In the genomic region with DNA sequence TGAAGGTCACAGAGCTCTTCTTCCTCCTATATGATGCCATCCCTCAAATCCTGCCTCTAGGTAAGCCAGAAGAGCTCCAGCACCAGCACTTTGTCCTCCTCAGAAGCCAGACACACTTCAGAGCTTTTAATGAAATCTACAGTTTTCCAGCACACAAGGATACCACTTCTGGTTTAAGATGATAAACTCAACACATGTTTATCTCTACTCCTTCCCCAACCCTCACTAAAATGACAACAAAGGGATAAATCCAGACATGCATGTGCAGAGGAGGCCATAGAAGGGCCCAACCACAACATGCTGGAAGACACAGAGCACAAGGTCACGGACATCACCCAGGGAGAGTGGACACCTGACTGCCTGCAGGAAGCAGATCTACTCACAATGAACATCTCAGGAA, we compare ENCODE assay signal across 1 cellular context.
TF ChIP-seq lines count a peak whose summit lies in the region.

No MANE protein-coding gene starts in this region.

TF ChIP-seq in K562, 482 proteins besides CTCF, POLR2A, EP300 and RAD21 (continued from another document and continues in another):
- TF ChIP-seq, protein P1, sequence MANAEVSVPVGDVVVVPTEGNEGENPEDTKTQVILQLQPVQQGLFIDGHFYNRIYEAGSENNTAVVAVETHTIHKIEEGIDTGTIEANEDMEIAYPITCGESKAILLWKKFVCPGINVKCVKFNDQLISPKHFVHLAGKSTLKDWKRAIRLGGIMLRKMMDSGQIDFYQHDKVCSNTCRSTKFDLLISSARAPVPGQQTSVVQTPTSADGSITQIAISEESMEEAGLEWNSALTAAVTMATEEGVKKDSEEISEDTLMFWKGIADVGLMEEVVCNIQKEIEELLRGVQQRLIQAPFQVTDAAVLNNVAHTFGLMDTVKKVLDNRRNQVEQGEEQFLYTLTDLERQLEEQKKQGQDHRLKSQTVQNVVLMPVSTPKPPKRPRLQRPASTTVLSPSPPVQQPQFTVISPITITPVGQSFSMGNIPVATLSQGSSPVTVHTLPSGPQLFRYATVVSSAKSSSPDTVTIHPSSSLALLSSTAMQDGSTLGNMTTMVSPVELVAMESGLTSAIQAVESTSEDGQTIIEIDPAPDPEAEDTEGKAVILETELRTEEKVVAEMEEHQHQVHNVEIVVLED (CRISPR knock-in tag; IDR thresholded peaks at IDR 0.05) = no peak
- TF ChIP-seq, protein P2, sequence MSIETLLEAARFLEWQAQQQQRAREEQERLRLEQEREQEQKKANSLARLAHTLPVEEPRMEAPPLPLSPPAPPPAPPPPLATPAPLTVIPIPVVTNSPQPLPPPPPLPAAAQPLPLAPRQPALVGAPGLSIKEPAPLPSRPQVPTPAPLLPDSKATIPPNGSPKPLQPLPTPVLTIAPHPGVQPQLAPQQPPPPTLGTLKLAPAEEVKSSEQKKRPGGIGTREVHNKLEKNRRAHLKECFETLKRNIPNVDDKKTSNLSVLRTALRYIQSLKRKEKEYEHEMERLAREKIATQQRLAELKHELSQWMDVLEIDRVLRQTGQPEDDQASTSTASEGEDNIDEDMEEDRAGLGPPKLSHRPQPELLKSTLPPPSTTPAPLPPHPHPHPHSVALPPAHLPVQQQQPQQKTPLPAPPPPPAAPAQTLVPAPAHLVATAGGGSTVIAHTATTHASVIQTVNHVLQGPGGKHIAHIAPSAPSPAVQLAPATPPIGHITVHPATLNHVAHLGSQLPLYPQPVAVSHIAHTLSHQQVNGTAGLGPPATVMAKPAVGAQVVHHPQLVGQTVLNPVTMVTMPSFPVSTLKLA (conservative IDR thresholded peaks at IDR 0.05) = peak; percentile 43 to 79; a peak in 3 of 4 replicates
- TF ChIP-seq, protein P3, sequence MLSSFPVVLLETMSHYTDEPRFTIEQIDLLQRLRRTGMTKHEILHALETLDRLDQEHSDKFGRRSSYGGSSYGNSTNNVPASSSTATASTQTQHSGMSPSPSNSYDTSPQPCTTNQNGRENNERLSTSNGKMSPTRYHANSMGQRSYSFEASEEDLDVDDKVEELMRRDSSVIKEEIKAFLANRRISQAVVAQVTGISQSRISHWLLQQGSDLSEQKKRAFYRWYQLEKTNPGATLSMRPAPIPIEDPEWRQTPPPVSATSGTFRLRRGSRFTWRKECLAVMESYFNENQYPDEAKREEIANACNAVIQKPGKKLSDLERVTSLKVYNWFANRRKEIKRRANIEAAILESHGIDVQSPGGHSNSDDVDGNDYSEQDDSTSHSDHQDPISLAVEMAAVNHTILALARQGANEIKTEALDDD (IDR thresholded peaks at IDR 0.05) = no peak
- no peak for TF ChIP-seq ZNF778 (CRISPR knock-in tag; IDR thresholded peaks at IDR 0.05)
- TF ChIP-seq ETV1 (tag; conservative IDR thresholded peaks at IDR 0.05; ENCODE audit: low read depth) = no peak
- 0 out of 2 replicates have a peak, but pooled peaks have one; percentile 14 for TF ChIP-seq FOSL1 (tag; conservative IDR thresholded peaks at IDR 0.05)
- no peak for TF ChIP-seq NONO (IDR thresholded peaks at IDR 0.05; ENCODE audit: low read depth in 2 of 2, low read length in 1 of 2)
- TF ChIP-seq SIX5 (IDR thresholded peaks at IDR 0.05; ENCODE audit: borderline replicate concordance in 1 of 2, insufficient read depth in 1 of 2, low read depth in 1 of 2, low read length in 2 of 2) = no peak
- TF ChIP-seq IRF2 (CRISPR knock-in tag; IDR thresholded peaks at IDR 0.05) = no peak
- TF ChIP-seq ZNF766 (CRISPR knock-in tag; conservative IDR thresholded peaks at IDR 0.05) = peak; percentile 74
- TF ChIP-seq ZFP30 (CRISPR knock-in tag; IDR thresholded peaks at IDR 0.05; ENCODE audit: borderline replicate concordance) = no peak
- TF ChIP-seq DMBX1 (CRISPR knock-in tag; IDR thresholded peaks at IDR 0.05; ENCODE audit: borderline replicate concordance) = peak; percentile 46; the same call in 1 of the 2 replicates
- TF ChIP-seq, protein P4, sequence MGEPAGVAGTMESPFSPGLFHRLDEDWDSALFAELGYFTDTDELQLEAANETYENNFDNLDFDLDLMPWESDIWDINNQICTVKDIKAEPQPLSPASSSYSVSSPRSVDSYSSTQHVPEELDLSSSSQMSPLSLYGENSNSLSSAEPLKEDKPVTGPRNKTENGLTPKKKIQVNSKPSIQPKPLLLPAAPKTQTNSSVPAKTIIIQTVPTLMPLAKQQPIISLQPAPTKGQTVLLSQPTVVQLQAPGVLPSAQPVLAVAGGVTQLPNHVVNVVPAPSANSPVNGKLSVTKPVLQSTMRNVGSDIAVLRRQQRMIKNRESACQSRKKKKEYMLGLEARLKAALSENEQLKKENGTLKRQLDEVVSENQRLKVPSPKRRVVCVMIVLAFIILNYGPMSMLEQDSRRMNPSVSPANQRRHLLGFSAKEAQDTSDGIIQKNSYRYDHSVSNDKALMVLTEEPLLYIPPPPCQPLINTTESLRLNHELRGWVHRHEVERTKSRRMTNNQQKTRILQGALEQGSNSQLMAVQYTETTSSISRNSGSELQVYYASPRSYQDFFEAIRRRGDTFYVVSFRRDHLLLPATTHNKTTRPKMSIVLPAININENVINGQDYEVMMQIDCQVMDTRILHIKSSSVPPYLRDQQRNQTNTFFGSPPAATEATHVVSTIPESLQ (CRISPR knock-in tag; IDR thresholded peaks at IDR 0.05) = no peak
- no peak for TF ChIP-seq SRSF9 (IDR thresholded peaks at IDR 0.05; ENCODE audit: borderline replicate concordance, low read depth, low read length)
- TF ChIP-seq SMAD4 (CRISPR knock-in tag; conservative IDR thresholded peaks at IDR 0.05) = peak; percentile 56; the same call in 1 of the 2 replicates
- peak; percentile 71; the same call in 1 of the 2 replicates for TF ChIP-seq SMARCA4 (IDR thresholded peaks at IDR 0.05)
- peak; percentile 80 for TF ChIP-seq MTA2 (IDR thresholded peaks at IDR 0.05; ENCODE audit: low read depth)
- TF ChIP-seq TCF7 (IDR thresholded peaks at IDR 0.05; ENCODE audit: borderline replicate concordance) = no peak
- peak; percentile 16 for TF ChIP-seq PHF20 (IDR thresholded peaks at IDR 0.05; ENCODE audit: partially characterized antibody)
- TF ChIP-seq ZFX (CRISPR knock-in tag; IDR thresholded peaks at IDR 0.05) = peak; percentile 61
- TF ChIP-seq ARID1B (IDR thresholded peaks at IDR 0.05) = peak; percentile 91
- TF ChIP-seq ZNF707 (CRISPR knock-in tag; conservative IDR thresholded peaks at IDR 0.05) = no peak
- TF ChIP-seq, protein P5, sequence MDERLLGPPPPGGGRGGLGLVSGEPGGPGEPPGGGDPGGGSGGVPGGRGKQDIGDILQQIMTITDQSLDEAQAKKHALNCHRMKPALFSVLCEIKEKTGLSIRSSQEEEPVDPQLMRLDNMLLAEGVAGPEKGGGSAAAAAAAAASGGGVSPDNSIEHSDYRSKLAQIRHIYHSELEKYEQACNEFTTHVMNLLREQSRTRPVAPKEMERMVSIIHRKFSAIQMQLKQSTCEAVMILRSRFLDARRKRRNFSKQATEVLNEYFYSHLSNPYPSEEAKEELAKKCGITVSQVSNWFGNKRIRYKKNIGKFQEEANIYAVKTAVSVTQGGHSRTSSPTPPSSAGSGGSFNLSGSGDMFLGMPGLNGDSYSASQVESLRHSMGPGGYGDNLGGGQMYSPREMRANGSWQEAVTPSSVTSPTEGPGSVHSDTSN (CRISPR knock-in tag; IDR thresholded peaks at IDR 0.05; ENCODE audit: low read depth) = no peak
- TF ChIP-seq, protein P5 (tag; conservative IDR thresholded peaks at IDR 0.05; ENCODE audit: low read depth) = no peak
- no peak for TF ChIP-seq ZBTB8A (IDR thresholded peaks at IDR 0.05; ENCODE audit: partially characterized antibody)
- no peak for TF ChIP-seq PHF21A (IDR thresholded peaks at IDR 0.05; ENCODE audit: borderline replicate concordance, low read depth)
- TF ChIP-seq KLF10 (CRISPR knock-in tag; IDR thresholded peaks at IDR 0.05) = no peak
- TF ChIP-seq MYC (IDR thresholded peaks at IDR 0.05; ENCODE audit: low read depth, low read length) = peak; percentile 57
- TF ChIP-seq MYC (CRISPR knock-in tag; IDR thresholded peaks at IDR 0.05; ENCODE audit: borderline replicate concordance, low read depth) = no peak
- no peak for TF ChIP-seq ZNF551 (CRISPR knock-in tag; IDR thresholded peaks at IDR 0.05)
- TF ChIP-seq, protein P6, sequence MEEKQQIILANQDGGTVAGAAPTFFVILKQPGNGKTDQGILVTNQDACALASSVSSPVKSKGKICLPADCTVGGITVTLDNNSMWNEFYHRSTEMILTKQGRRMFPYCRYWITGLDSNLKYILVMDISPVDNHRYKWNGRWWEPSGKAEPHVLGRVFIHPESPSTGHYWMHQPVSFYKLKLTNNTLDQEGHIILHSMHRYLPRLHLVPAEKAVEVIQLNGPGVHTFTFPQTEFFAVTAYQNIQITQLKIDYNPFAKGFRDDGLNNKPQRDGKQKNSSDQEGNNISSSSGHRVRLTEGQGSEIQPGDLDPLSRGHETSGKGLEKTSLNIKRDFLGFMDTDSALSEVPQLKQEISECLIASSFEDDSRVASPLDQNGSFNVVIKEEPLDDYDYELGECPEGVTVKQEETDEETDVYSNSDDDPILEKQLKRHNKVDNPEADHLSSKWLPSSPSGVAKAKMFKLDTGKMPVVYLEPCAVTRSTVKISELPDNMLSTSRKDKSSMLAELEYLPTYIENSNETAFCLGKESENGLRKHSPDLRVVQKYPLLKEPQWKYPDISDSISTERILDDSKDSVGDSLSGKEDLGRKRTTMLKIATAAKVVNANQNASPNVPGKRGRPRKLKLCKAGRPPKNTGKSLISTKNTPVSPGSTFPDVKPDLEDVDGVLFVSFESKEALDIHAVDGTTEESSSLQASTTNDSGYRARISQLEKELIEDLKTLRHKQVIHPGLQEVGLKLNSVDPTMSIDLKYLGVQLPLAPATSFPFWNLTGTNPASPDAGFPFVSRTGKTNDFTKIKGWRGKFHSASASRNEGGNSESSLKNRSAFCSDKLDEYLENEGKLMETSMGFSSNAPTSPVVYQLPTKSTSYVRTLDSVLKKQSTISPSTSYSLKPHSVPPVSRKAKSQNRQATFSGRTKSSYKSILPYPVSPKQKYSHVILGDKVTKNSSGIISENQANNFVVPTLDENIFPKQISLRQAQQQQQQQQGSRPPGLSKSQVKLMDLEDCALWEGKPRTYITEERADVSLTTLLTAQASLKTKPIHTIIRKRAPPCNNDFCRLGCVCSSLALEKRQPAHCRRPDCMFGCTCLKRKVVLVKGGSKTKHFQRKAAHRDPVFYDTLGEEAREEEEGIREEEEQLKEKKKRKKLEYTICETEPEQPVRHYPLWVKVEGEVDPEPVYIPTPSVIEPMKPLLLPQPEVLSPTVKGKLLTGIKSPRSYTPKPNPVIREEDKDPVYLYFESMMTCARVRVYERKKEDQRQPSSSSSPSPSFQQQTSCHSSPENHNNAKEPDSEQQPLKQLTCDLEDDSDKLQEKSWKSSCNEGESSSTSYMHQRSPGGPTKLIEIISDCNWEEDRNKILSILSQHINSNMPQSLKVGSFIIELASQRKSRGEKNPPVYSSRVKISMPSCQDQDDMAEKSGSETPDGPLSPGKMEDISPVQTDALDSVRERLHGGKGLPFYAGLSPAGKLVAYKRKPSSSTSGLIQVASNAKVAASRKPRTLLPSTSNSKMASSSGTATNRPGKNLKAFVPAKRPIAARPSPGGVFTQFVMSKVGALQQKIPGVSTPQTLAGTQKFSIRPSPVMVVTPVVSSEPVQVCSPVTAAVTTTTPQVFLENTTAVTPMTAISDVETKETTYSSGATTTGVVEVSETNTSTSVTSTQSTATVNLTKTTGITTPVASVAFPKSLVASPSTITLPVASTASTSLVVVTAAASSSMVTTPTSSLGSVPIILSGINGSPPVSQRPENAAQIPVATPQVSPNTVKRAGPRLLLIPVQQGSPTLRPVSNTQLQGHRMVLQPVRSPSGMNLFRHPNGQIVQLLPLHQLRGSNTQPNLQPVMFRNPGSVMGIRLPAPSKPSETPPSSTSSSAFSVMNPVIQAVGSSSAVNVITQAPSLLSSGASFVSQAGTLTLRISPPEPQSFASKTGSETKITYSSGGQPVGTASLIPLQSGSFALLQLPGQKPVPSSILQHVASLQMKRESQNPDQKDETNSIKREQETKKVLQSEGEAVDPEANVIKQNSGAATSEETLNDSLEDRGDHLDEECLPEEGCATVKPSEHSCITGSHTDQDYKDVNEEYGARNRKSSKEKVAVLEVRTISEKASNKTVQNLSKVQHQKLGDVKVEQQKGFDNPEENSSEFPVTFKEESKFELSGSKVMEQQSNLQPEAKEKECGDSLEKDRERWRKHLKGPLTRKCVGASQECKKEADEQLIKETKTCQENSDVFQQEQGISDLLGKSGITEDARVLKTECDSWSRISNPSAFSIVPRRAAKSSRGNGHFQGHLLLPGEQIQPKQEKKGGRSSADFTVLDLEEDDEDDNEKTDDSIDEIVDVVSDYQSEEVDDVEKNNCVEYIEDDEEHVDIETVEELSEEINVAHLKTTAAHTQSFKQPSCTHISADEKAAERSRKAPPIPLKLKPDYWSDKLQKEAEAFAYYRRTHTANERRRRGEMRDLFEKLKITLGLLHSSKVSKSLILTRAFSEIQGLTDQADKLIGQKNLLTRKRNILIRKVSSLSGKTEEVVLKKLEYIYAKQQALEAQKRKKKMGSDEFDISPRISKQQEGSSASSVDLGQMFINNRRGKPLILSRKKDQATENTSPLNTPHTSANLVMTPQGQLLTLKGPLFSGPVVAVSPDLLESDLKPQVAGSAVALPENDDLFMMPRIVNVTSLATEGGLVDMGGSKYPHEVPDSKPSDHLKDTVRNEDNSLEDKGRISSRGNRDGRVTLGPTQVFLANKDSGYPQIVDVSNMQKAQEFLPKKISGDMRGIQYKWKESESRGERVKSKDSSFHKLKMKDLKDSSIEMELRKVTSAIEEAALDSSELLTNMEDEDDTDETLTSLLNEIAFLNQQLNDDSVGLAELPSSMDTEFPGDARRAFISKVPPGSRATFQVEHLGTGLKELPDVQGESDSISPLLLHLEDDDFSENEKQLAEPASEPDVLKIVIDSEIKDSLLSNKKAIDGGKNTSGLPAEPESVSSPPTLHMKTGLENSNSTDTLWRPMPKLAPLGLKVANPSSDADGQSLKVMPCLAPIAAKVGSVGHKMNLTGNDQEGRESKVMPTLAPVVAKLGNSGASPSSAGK (IDR thresholded peaks at IDR 0.05) = peak; percentile 42
- no peak for TF ChIP-seq CHCHD3 (CRISPR knock-in tag; IDR thresholded peaks at IDR 0.05)
- TF ChIP-seq HMGN3 (IDR thresholded peaks at IDR 0.05; ENCODE audit: borderline replicate concordance, extremely low read depth, insufficient read length, low read depth, low read length) = no peak
- no peak for TF ChIP-seq MAFG (tag; conservative IDR thresholded peaks at IDR 0.05)
- TF ChIP-seq PHB (CRISPR knock-in tag; IDR thresholded peaks at IDR 0.05) = no peak
- no peak for TF ChIP-seq ZNF143 (CRISPR knock-in tag; IDR thresholded peaks at IDR 0.05)
- TF ChIP-seq TAF1 (IDR thresholded peaks at IDR 0.05; ENCODE audit: control insufficient read depth, extremely low read depth, insufficient read depth, low read length, severe bottlenecking) = no peak
- no peak for TF ChIP-seq JUNB (CRISPR knock-in tag; conservative IDR thresholded peaks at IDR 0.05)
- 0 out of 2 replicates have a peak, but pooled peaks have one; percentile 18 for TF ChIP-seq MYNN (IDR thresholded peaks at IDR 0.05)
- TF ChIP-seq MYNN (CRISPR knock-in tag; IDR thresholded peaks at IDR 0.05) = no peak
